ENCODE assay signal across 8 cellular contexts in the genomic region with DNA sequence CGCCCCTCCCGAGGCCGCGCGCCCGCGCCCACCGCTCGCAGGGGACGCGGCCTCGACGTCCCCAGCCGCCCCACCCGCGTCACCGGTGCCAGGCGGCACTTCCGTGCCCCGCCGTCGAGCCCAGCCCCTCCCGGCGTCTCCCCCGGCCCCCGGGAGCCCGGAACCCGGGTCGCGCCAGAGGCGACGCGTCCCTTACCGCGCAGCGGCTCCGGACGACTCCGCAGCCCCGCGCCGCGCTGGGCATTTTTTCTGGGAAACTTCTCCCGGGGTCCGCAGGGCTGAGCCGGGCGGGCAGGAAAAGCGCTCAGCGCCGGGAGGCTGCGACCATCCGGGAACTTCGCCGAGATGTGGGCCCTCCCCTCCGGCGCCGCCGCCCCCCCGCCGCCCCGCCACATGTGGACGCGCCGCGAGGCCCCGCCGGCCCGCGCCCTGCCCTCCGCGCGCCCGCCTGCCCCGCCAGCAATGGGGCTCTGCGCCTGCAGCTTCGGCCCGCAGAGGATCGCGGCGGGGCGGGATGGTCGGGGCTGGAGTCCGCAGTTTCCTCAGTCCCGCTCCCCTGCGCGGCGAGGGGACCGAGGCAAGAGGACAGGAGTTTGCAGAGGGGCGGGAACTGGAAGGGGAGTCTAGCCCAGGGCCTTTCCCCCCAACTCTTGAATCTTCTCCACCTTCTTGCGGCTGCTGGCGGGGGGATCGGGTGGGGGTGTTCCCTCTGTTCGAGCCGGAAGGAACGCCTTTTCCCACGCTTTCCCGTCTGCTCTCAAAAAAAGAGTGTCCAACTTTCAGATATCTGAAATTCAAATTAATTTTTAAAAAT.
A peak's percentile ranks its signal among the peaks of the same experiment; 100 is the strongest.
DNase-seq lines count a peak whose midpoint lies in the region; ATAC-seq and TF ChIP-seq lines count a peak whose summit lies in the region.

No MANE protein-coding gene starts in this region.

- H3K27me3 ChIP-seq in Loucy (ENCODE audit: insufficient read depth, low read length, poor library complexity, severe bottlenecking) (no peaks in the 10 kb centered on the region), left lung (no peaks in the 10 kb centered on the region)

- POLR2A ChIA-PET in activated CD4-positive, alpha-beta T cell treated with anti-CD3 and anti-CD28 coated beads, Interleukin-2, amount 10 ng/mL, durations not matched to agents 7 days and 5 days (lab: Charles Lee) = interaction anchor here (1.1 kb wide), 1 partner anchor 88 kb away, joined by 3 read pairs; no protein-coding TSS in a partner anchor

- no peak for TF ChIP-seq CTCF in Loucy (conservative IDR thresholded peaks at IDR 0.05; ENCODE audit: low read length)
- no peak for TF ChIP-seq CTCF in left lung (IDR thresholded peaks at IDR 0.05)

- intact Hi-C loops in left lung (cut with DNase I) = loop anchor here in 1 of 2 donors (10.0 kb wide), 1 partner anchor 78 kb away; no protein-coding TSS in a partner anchor

- H3K9me3 Mint-ChIP-seq in activated CD4-positive, alpha-beta T cell treated with anti-CD3 and anti-CD28 coated beads, Interleukin-2, amount 10 ng/mL, durations not matched to agents 7 days and 5 days = no peaks in the 10 kb centered on the region

- CTCF ChIA-PET in activated CD4-positive, alpha-beta T cell treated with anti-CD3 and anti-CD28 coated beads, Interleukin-2, amount 10 ng/mL, durations not matched to agents 7 days and 5 days (lab: Charles Lee) = interaction anchor here (0.9 to 1.5 kb wide), 7 partner anchors 15 to 90 kb away, joined by 3 to 6 read pairs (median 4); a partner anchor contains a TSS

- H3K36me3 ChIP-seq in Loucy (ENCODE audit: insufficient read depth, low read length) (no peaks in the 10 kb centered on the region), left lung (no peaks in the 10 kb centered on the region)

- peak overlapping the region; percentile 79 to 83 for H3K27ac ChIP-seq in left lung

- H3K27me3 Mint-ChIP-seq in activated CD4-positive, alpha-beta T cell treated with anti-CD3 and anti-CD28 coated beads, Interleukin-2, amount 10 ng/mL, durations not matched to agents 7 days and 5 days = no peaks in the 10 kb centered on the region

- peaks cover 3% of the 10 kb centered on the region for H4K20me1 ChIP-seq in Loucy (ENCODE audit: insufficient read depth, low read length, poor library complexity, severe bottlenecking)

- peaks cover 47% of the 10 kb centered on the region for H3K4me1 ChIP-seq in Loucy (ENCODE audit: insufficient read depth, low read length, poor library complexity, severe bottlenecking)
- peaks cover 0 to 33% of the 10 kb centered on the region in 2 donors for H3K4me1 ChIP-seq in left lung

- H3K36me3 Mint-ChIP-seq in activated CD4-positive, alpha-beta T cell treated with anti-CD3 and anti-CD28 coated beads, Interleukin-2, amount 10 ng/mL, durations not matched to agents 7 days and 5 days (ENCODE audit: low read depth) = peaks cover 11% of the 10 kb centered on the region

- H3K27ac Mint-ChIP-seq in activated CD4-positive, alpha-beta T cell treated with anti-CD3 and anti-CD28 coated beads, Interleukin-2, amount 10 ng/mL, durations not matched to agents 7 days and 5 days = peak overlapping the region; percentile 89

- peaks cover 52% of the 10 kb centered on the region for H3K4me1 Mint-ChIP-seq in activated CD4-positive, alpha-beta T cell treated with anti-CD3 and anti-CD28 coated beads, Interleukin-2, amount 10 ng/mL, durations not matched to agents 7 days and 5 days

- peak overlapping the region; percentile 94 for H3K4me3 ChIP-seq in Loucy (ENCODE audit: low read length, poor library complexity, severe bottlenecking)
- peak overlapping the region; percentile 86 to 90 for H3K4me3 ChIP-seq in left lung

- peak overlapping the region; percentile 92 for H3K4me2 ChIP-seq in Loucy (ENCODE audit: low read depth, low read length, poor library complexity, severe bottlenecking)

- H3K4me3 Mint-ChIP-seq in activated CD4-positive, alpha-beta T cell treated with anti-CD3 and anti-CD28 coated beads, Interleukin-2, amount 10 ng/mL, durations not matched to agents 7 days and 5 days = peak overlapping the region; percentile 79

- DNase-seq in Daoy (ENCODE audit: low read depth) (peak; percentile 77), dermis blood vessel endothelial cell (peak; percentile 70), left lung (peak; percentile 54 to 90), NCI-H128 (lab: John Stamatoyannopoulos, UW; ENCODE audit: unreplicated experiment) (no peak)
- peak; percentile 52 for DNase-seq in activated CD4-positive, alpha-beta T cell treated with anti-CD3 and anti-CD28 coated beads, Interleukin-2, amount 10 ng/mL, durations not matched to agents 7 days and 5 days
- peak; percentile 32 to 49 for DNase-seq in stimulated activated CD4-positive, alpha-beta T cell treated with anti-CD3 and anti-CD28 coated beads, Interleukin-2, amount 100 ng/mL, for 48 hours

- peaks cover 41% of the 10 kb centered on the region for H3K79me2 ChIP-seq in Loucy (ENCODE audit: insufficient read depth, low read length)

- H3K9me2 ChIP-seq in Loucy (replicated peaks; ENCODE audit: low read depth, low read length) = no peaks in the 10 kb centered on the region

- H2AFZ ChIP-seq in Loucy (ENCODE audit: low read length) = peak overlapping the region; percentile 96

- ATAC-seq in GM21576 (IDR thresholded peaks at IDR 0.05; ENCODE audit: unreplicated experiment) (peak; percentile 43), left lung (peak; percentile 86)

- H3F3A ChIP-seq in Loucy (ENCODE audit: low read depth) = no peaks in the 10 kb centered on the region

- H3K9me3 ChIP-seq in Loucy (ENCODE audit: insufficient read depth, low read depth, low read length) = no peaks in the 10 kb centered on the region
- no peaks in the 10 kb centered on the region for H3K9me3 ChIP-seq in left lung

- peak overlapping the region; percentile 91 for H3K9ac ChIP-seq in Loucy (ENCODE audit: low read depth, low read length, poor library complexity, severe bottlenecking)
